Comparison of ENCODE assay signal across 8 cellular contexts in the genomic region with DNA sequence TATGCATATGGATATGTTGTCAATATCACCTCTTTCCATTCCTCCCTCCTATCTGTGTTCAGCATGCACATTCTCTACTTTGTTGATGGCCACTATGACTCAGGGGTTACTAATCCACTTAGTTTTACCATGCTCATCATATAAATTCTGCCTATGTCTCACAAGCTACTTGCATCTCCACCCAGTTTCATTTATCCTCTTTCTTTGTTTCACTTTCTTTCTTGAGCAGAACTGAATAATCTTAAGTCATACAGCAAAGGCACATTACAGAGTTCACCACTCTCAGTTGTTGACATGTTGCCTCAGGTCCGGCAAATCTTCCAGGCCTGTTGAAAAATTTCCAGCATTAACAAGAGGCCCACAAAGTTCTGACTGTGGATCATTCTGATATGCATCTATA.
A peak's percentile ranks its signal among the peaks of the same experiment; 100 is the strongest.
DNase-seq lines count a peak whose midpoint lies in the region; ATAC-seq and TF ChIP-seq lines count a peak whose summit lies in the region.

No MANE protein-coding gene starts in this region.

- no peaks in the 10 kb centered on the region for H3K79me1 ChIP-seq in IMR-90 (ENCODE audit: low read depth in 1 of 2, low read length in 2 of 2)

- peak overlapping the region; percentile 78 for H3K4me2 ChIP-seq in IMR-90 (ENCODE audit: low read depth, low read length)

- peak overlapping the region; percentile 16; the same call in 1 of the 2 replicates for H4K91ac ChIP-seq in IMR-90 (ENCODE audit: insufficient read depth, low read depth, low read length)

- H3K27ac Mint-ChIP-seq in activated naive CD8-positive, alpha-beta T cell treated with anti-CD3 and anti-CD28 coated beads, Interleukin-2, amount 50 U/mL, for 24 hours: peak overlapping the region; percentile 84

- no peak overlapping the region for H2BK15ac ChIP-seq in IMR-90 (ENCODE audit: low read depth, low read length)

- H2AK5ac ChIP-seq in IMR-90 (ENCODE audit: low read depth, low read length): no peak overlapping the region

- no peaks in the 10 kb centered on the region; the same call in 1 of the 2 replicates for H3K27me3 ChIP-seq in IMR-90 (ENCODE audit: control insufficient read depth, insufficient read depth, low read length)
- no peaks in the 10 kb centered on the region for H3K27me3 ChIP-seq in adrenal gland

- TF ChIP-seq POLR2A in IMR-90 (IDR thresholded peaks at IDR 0.05; ENCODE audit: low read depth, low read length): no peak
- TF ChIP-seq POLR2A in adrenal gland (IDR thresholded peaks at IDR 0.05): no peak

- no peak overlapping the region for H4K5ac ChIP-seq in IMR-90 (ENCODE audit: low read depth, low read length)

- H3K4ac ChIP-seq in IMR-90 (ENCODE audit: low read depth, low read length): no peak overlapping the region

- peak overlapping the region; percentile 75 for H3K4me3 Mint-ChIP-seq in activated naive CD8-positive, alpha-beta T cell treated with anti-CD3 and anti-CD28 coated beads, Interleukin-2, amount 50 U/mL, for 24 hours

- POLR2A ChIA-PET in IMR-90 (lab: Charles Lee; ENCODE audit: unreplicated experiment): interaction anchor here (0.7 kb wide), 1 partner anchor 52 kb away, joined by 3 read pairs; no protein-coding TSS in a partner anchor

- H3K4me1 Mint-ChIP-seq in activated naive CD8-positive, alpha-beta T cell treated with anti-CD3 and anti-CD28 coated beads, Interleukin-2, amount 50 U/mL, for 24 hours: peaks cover 39% of the 10 kb centered on the region

- no peak overlapping the region for H3K9ac ChIP-seq in IMR-90 (ENCODE audit: low read depth, low read length)

- H3K9me1 ChIP-seq in IMR-90 (ENCODE audit: insufficient read depth, low read length): no peaks in the 10 kb centered on the region

- intact Hi-C loops in IMR-90 (cut with micrococcal nuclease): no loop called here
- intact Hi-C loops in left colon (cut with DNase I, micrococcal nuclease): no loop called here
- intact Hi-C loops in adrenal gland (cut with DNase I): no loop called here

- H2AFZ ChIP-seq in IMR-90 (replicated peaks; ENCODE audit: low read length, poor library complexity): no peak overlapping the region

- peak overlapping the region; percentile 51 for H2BK5ac ChIP-seq in IMR-90 (ENCODE audit: low read depth, low read length, poor library complexity, severe bottlenecking)

- H2BK120ac ChIP-seq in IMR-90 (ENCODE audit: low read depth, low read length): peak overlapping the region; percentile 24; the same call in 1 of the 2 replicates

- no peak for TF ChIP-seq RAD21 in IMR-90 (IDR thresholded peaks at IDR 0.05; ENCODE audit: low read length)

- no peaks in the 10 kb centered on the region for H4K20me1 ChIP-seq in IMR-90 (ENCODE audit: insufficient read depth, low read length)

- H2BK20ac ChIP-seq in IMR-90 (ENCODE audit: low read depth, low read length): peak overlapping the region; percentile 59; the same call in 1 of the 2 replicates

- peak; percentile 86 for DNase-seq in IMR-90
- DNase-seq in activated naive CD8-positive, alpha-beta T cell treated with anti-CD3 and anti-CD28 coated beads, Interleukin-2, amount 50 U/mL, for 24 hours: no peak
- no peak for DNase-seq in left colon
- no peak for DNase-seq in activated gamma-delta T cell treated with Interleukin-2 at 50 U/mL for 16 hours
- no peak for DNase-seq in adrenal gland
- no peak for DNase-seq in GOT3 (lab: John Stamatoyannopoulos, UW)

- peak; percentile 78 for ATAC-seq in GM18498 (IDR thresholded peaks at IDR 0.05; ENCODE audit: unreplicated experiment)
- ATAC-seq in GM21529 (IDR thresholded peaks at IDR 0.05; ENCODE audit: unreplicated experiment): peak; percentile 81
- ATAC-seq in IMR-90 (ENCODE audit: low read depth): peak; percentile 89
- ATAC-seq in activated naive CD8-positive, alpha-beta T cell treated with anti-CD3 and anti-CD28 coated beads, Interleukin-2, amount 50 U/mL, for 24 hours: peak; percentile 95
- ATAC-seq in left colon: peak; percentile 82

- H3K18ac ChIP-seq in IMR-90 (ENCODE audit: low read depth, low read length): peak overlapping the region; percentile 7; the same call in 1 of the 2 replicates

- dilution Hi-C loops in IMR-90 (cut with HindIII; ENCODE audit: low sequenced_read_pairs, unreplicated experiment): no loop called here

- H3K4me3 ChIP-seq in IMR-90 (ENCODE audit: insufficient read depth, low read depth, low read length) (no peak overlapping the region; the same call in 1 of the 2 replicates), adrenal gland (no peak overlapping the region)

- H3K9me3 ChIP-seq in IMR-90 (ENCODE audit: control insufficient read depth, insufficient read depth, low read length): no peaks in the 10 kb centered on the region
- H3K9me3 ChIP-seq in adrenal gland (replicated peaks in 1 of 3): no peaks in the 10 kb centered on the region

- CTCF ChIA-PET in IMR-90 (lab: Yijun Ruan, JAX): interaction anchor here (1.1 to 3.4 kb wide), 2 partner anchors 9 to 333 kb away, joined by 4 to 15 read pairs; no protein-coding TSS in a partner anchor

- H3K23ac ChIP-seq in IMR-90 (ENCODE audit: low read depth, low read length): no peak overlapping the region

- no peaks in the 10 kb centered on the region for H3K36me3 ChIP-seq in IMR-90 (ENCODE audit: control insufficient read depth, insufficient read depth, low read length)
- no peaks in the 10 kb centered on the region for H3K36me3 ChIP-seq in adrenal gland (replicated peaks in 1 of 2)

- no TSS peak for BruUV-seq in IMR-90 (replicated peaks; lab: Mats Ljungman, UMichigan)

- no peaks in the 10 kb centered on the region for H3K9me3 Mint-ChIP-seq in activated naive CD8-positive, alpha-beta T cell treated with anti-CD3 and anti-CD28 coated beads, Interleukin-2, amount 50 U/mL, for 24 hours

- TF ChIP-seq CTCF in IMR-90 (conservative IDR thresholded peaks at IDR 0.05; ENCODE audit: low read depth, low read length) (no peak), adrenal gland (IDR thresholded peaks at IDR 0.05) (no peak)

- in situ Hi-C loops in IMR-90 (cut with MboI; ENCODE audit: low sequenced_read_pairs): no loop called here

- H3K4me1 ChIP-seq in IMR-90 (ENCODE audit: control insufficient read depth, insufficient read depth, low read length) (peaks cover 4% of the 10 kb centered on the region; the same call in 1 of the 2 replicates), adrenal gland (replicated peaks in 1 of 2) (peaks cover 0 to 9% of the 10 kb centered on the region in 2 donors)

- H3K36me3 Mint-ChIP-seq in activated naive CD8-positive, alpha-beta T cell treated with anti-CD3 and anti-CD28 coated beads, Interleukin-2, amount 50 U/mL, for 24 hours (ENCODE audit: low read depth): no peaks in the 10 kb centered on the region

- no CpG with 5 or more reads among the region's 1 CpG for WGBS in IMR-90 (ENCODE audit: extremely low coverage in 2 of 2, insufficient read length in 1 of 2), 2 experiments
- WGBS in adrenal gland, 4 donors: 58 to 72% (median 65%) methylated on average over 1 of the region's 1 CpG

- no peaks in the 10 kb centered on the region for H3K27me3 Mint-ChIP-seq in activated naive CD8-positive, alpha-beta T cell treated with anti-CD3 and anti-CD28 coated beads, Interleukin-2, amount 50 U/mL, for 24 hours

- H3K27ac ChIP-seq in IMR-90 (ENCODE audit: insufficient read depth, low read length) (no peak overlapping the region), adrenal gland (peak overlapping the region in 1 of 5 donors; percentile 22)

- peak overlapping the region; percentile 35; the same call in 1 of the 2 replicates for H3K56ac ChIP-seq in IMR-90 (ENCODE audit: extremely low read depth, insufficient read depth, low read length)

- no peak overlapping the region for H4K8ac ChIP-seq in IMR-90 (ENCODE audit: low read depth in 2 of 2, low read length in 2 of 2)

- H2AK9ac ChIP-seq in IMR-90 (replicated peaks; ENCODE audit: low read depth, low read length, poor library complexity): no peak overlapping the region

- H3K14ac ChIP-seq in IMR-90 (replicated peaks; ENCODE audit: low read depth, low read length): no peak overlapping the region

TF ChIP-seq in IMR-90, 13 proteins besides CTCF, POLR2A, EP300 and RAD21:
- no peak for TF ChIP-seq NFE2L2 (IDR thresholded peaks at IDR 0.05; ENCODE audit: low read depth, low read length)
- TF ChIP-seq, protein P1, sequence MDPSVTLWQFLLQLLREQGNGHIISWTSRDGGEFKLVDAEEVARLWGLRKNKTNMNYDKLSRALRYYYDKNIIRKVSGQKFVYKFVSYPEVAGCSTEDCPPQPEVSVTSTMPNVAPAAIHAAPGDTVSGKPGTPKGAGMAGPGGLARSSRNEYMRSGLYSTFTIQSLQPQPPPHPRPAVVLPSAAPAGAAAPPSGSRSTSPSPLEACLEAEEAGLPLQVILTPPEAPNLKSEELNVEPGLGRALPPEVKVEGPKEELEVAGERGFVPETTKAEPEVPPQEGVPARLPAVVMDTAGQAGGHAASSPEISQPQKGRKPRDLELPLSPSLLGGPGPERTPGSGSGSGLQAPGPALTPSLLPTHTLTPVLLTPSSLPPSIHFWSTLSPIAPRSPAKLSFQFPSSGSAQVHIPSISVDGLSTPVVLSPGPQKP (IDR thresholded peaks at IDR 0.05; ENCODE audit: borderline replicate concordance, low read depth, low read length): no peak
- no peak for TF ChIP-seq BHLHE40 (IDR thresholded peaks at IDR 0.05; ENCODE audit: low read depth, low read length)
- TF ChIP-seq, protein P2, sequence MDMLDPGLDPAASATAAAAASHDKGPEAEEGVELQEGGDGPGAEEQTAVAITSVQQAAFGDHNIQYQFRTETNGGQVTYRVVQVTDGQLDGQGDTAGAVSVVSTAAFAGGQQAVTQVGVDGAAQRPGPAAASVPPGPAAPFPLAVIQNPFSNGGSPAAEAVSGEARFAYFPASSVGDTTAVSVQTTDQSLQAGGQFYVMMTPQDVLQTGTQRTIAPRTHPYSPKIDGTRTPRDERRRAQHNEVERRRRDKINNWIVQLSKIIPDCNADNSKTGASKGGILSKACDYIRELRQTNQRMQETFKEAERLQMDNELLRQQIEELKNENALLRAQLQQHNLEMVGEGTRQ (IDR thresholded peaks at IDR 0.05; ENCODE audit: low read depth, low read length): no peak
- TF ChIP-seq MAFK (IDR thresholded peaks at IDR 0.05; ENCODE audit: low read depth, low read length): peak; percentile 81
- TF ChIP-seq FOS (IDR thresholded peaks at IDR 0.05; ENCODE audit: low read depth, low read length): 0 out of 2 replicates have a peak, but pooled peaks have one; percentile 20
- TF ChIP-seq RCOR1 (IDR thresholded peaks at IDR 0.05; ENCODE audit: insufficient replicate concordance, low read length): no peak
- no peak for TF ChIP-seq MAZ (IDR thresholded peaks at IDR 0.05; ENCODE audit: borderline replicate concordance, low read depth, low read length)
